ENCODE assay signal across 16 cellular contexts in genomic region chr4:121827851-121828250, GRCh38. TPM values are rescaled to one million over a fixed set of nuclear protein-coding genes. Genes with fewer than 3 reads are reported as not detected.
DNase-seq lines count a peak whose midpoint lies in the region; ATAC-seq and TF ChIP-seq lines count a peak whose summit lies in the region.
"Had no signal": no experiment of that assay in that cellular context is flagged by ENCODE, and none has a peak within 500 bp of the region (broad histone marks: within the 10 kb centered on the region; RNA-seq: fewer than 3 reads in every experiment).

No MANE protein-coding gene starts in this region.

- no peak overlapping the region for H3K4me3 ChIP-seq in epithelial cell of esophagus (ENCODE audit: low read length)
- no peak overlapping the region for H3K4me3 ChIP-seq in right atrium auricular region
- H3K4me3 ChIP-seq: hepatocyte had no signal

- peaks cover 11% of the 10 kb centered on the region for H3K36me3 ChIP-seq in right atrium auricular region

- no peak overlapping the region for H3K27ac ChIP-seq in right atrium auricular region
- H3K27ac ChIP-seq: hepatocyte had no signal

- H3K4me1 ChIP-seq in right atrium auricular region: peaks cover 0 to 12% of the 10 kb centered on the region in 2 donors

- no peaks in the 10 kb centered on the region for H3K27me3 ChIP-seq in right atrium auricular region
- H3K27me3 ChIP-seq: hepatocyte had no signal

- H3K9me3 ChIP-seq in right atrium auricular region: no peaks in the 10 kb centered on the region

- ATAC-seq in GM18498 (IDR thresholded peaks at IDR 0.05; ENCODE audit: unreplicated experiment): no peak
- ATAC-seq: Right ventricle myocardium inferior had no signal

- TF ChIP-seq CTCF in epithelial cell of esophagus (IDR thresholded peaks at IDR 0.05; ENCODE audit: insufficient read depth, low read depth, low read length, missing control alignments) (no peak), right atrium auricular region (IDR thresholded peaks at IDR 0.05) (no peak)

- DNase-seq in EL (peak; percentile 57), NCI-H460 (ENCODE audit: extremely low read depth, low read depth) (peak; percentile 36), epithelial cell of esophagus (ENCODE audit: low read depth) (peak; percentile 72), non-pigmented ciliary epithelial cell (ENCODE audit: low read depth) (peak; percentile 34), right atrium auricular region (ENCODE audit: low spot score) (no peak), H4 (ENCODE audit: low spot score) (no peak)
- DNase-seq: amygdala; DMS53; KG1; NCI-H1105 treated with DMSO at 0.1 percent for 48 hours; NCI-H2171 treated with DMSO at 0.1 percent for 48 hours; NK-92 treated with Interleukin-12 subunit alpha and Interleukin-12 subunit beta, amount 100 ng/mL, for 24 hours; T-helper 1 cell had no signal

RNA-seq across cellular contexts. Expression of gene CCNA2, which starts 4.2 kb away (rescaled TPM):
- total RNA-seq in NCI-H460 (2014; rRNA removed; shearing (Covaris generic)): 58.1 and 64.0 TPM in 2 replicates
- 63.2 and 81.0 TPM in 2 replicates for polyA plus RNA-seq in NCI-H460 (2014; cell fraction: nucleus; rRNA removed)
- total RNA-seq in right atrium auricular region: 1 to 10 TPM in 1 of 2 donors, under 1 TPM in 1; 0.51 to 1.3 TPM
- 119 and 132 TPM in 2 replicates for total RNA-seq in H4 (2014; rRNA removed; shearing (Covaris generic))

RNA-seq across cellular contexts. Expression of gene EXOSC9, which starts 26.7 kb away (rescaled TPM):
- 40.4 and 42.7 TPM in 2 replicates for total RNA-seq in NCI-H460 (2014; rRNA removed; shearing (Covaris generic))
- 43.7 and 72.4 TPM in 2 replicates for polyA plus RNA-seq in NCI-H460 (2014; cell fraction: nucleus; rRNA removed)
- 10 to 100 TPM; 18.8 TPM for total RNA-seq in right atrium auricular region
- total RNA-seq in H4 (2014; rRNA removed; shearing (Covaris generic)): 57.6 and 75.5 TPM in 2 replicates

RNA-seq across cellular contexts. Expression of gene BBS7, which starts 42.4 kb away (rescaled TPM):
- 11.4 and 13.1 TPM in 2 replicates for total RNA-seq in NCI-H460 (2014; rRNA removed; shearing (Covaris generic))
- polyA plus RNA-seq in NCI-H460 (2014; cell fraction: nucleus; rRNA removed): 8.8 and 10.3 TPM in 2 replicates
- total RNA-seq in right atrium auricular region: 1 to 10 TPM; 4.9 to 5.5 TPM
- total RNA-seq in H4 (2014; rRNA removed; shearing (Covaris generic)): 16.5 and 18.0 TPM in 2 replicates

Comparison
In these comparisons a context has a peak if more than half of its experiments do, and no peak if none do; other contexts are left out.
1. DNase-seq: peak in EL (single experiment), NCI-H460 (single experiment), epithelial cell of esophagus (single experiment) and non-pigmented ciliary epithelial cell (single experiment); none in right atrium auricular region (single experiment) and H4 (single experiment).
2. RNA of gene CCNA2, which starts 4.2 kb away (total RNA-seq): 119 to 132 TPM in H4 and 58.1 to 64.0 TPM in NCI-H460; 0.51 to 1.3 TPM in right atrium auricular region; every median in the first group is over 10 times any median in the second.